Comparison of ENCODE assay signal across 8 cellular contexts in genomic region chr9:38068866-38069628, GRCh38. TPM values are rescaled to one million over a fixed set of nuclear protein-coding genes. Genes with fewer than 3 reads are reported as not detected.
DNase-seq lines count a peak whose midpoint lies in the region; ATAC-seq and TF ChIP-seq lines count a peak whose summit lies in the region.

Gene SHB, minus strand, starts transcription at chr9:38069227. Its CDS starts 582 bp downstream, at chr9:38068645.

- peak; percentile 44 for ATAC-seq in GM19023 (IDR thresholded peaks at IDR 0.05; ENCODE audit: unreplicated experiment)
- ATAC-seq in HG03196 (IDR thresholded peaks at IDR 0.05; ENCODE audit: unreplicated experiment) = peak; percentile 46

- H3K36me3 Mint-ChIP-seq in endothelial cell (ENCODE audit: low read depth, unreplicated experiment) = no peaks in the 10 kb centered on the region

- DNase-seq in AG08395 (ENCODE audit: low spot score) = peak; percentile 94
- DNase-seq in NCI-H82 (lab: John Stamatoyannopoulos, UW) = peak; percentile 87
- DNase-seq in activated CD8-positive, alpha-beta memory T cell treated with anti-CD3 and anti-CD28 coated beads, Interleukin-2, amount 50 U/mL, for 1 hour (ENCODE audit: extremely low read depth) = peak; percentile 57
- DNase-seq in endothelial cell (ENCODE audit: low spot score) = peak; percentile 80
- peak; percentile 82 for DNase-seq in midbrain (lab: John Stamatoyannopoulos, UW)
- DNase-seq in stimulated activated CD8-positive, alpha-beta memory T cell treated with anti-CD3 and anti-CD28 coated beads, Interleukin-15, amount 100 ng/mL, for 4 hours (ENCODE audit: low read depth in 2 of 2) = peak; percentile 62 to 68

- no peak for TF ChIP-seq CTCF in endothelial cell (IDR thresholded peaks at IDR 0.05; ENCODE audit: unreplicated experiment)

- peaks cover 40% of the 10 kb centered on the region for H3K4me1 Mint-ChIP-seq in endothelial cell (ENCODE audit: unreplicated experiment)

- H3K9me3 Mint-ChIP-seq in endothelial cell (ENCODE audit: unreplicated experiment) = no peaks in the 10 kb centered on the region

- peak within 1 kb of the TSS; percentile 91 for H3K4me3 Mint-ChIP-seq in endothelial cell (ENCODE audit: unreplicated experiment)

- H3K27me3 Mint-ChIP-seq in endothelial cell (ENCODE audit: unreplicated experiment) = peaks cover 13% of the 10 kb centered on the region

- peak within 1 kb of the TSS; percentile 42 for H3K27ac Mint-ChIP-seq in endothelial cell (ENCODE audit: unreplicated experiment)

RNA-seq across cellular contexts. Expression of gene SHB, which starts in this region (rescaled TPM):
- 18.5 TPM for total RNA-seq in endothelial cell (ENCODE audit: unreplicated experiment)

Comparison
In these comparisons a context has a peak if more than half of its experiments do, and no peak if none do; other contexts are left out.
1. Peak in every context shown above with its lines: DNase-seq and ATAC-seq.